Comparison of ENCODE assay signal across 15 cellular contexts in genomic region chr10:102813017-102813541, GRCh38. TPM values are rescaled to one million over a fixed set of nuclear protein-coding genes. Genes with fewer than 3 reads are reported as not detected.
A peak's percentile ranks its signal among the peaks of the same experiment; 100 is the strongest.
DNase-seq lines count a peak whose midpoint lies in the region; FAIRE-seq and TF ChIP-seq lines count a peak whose summit lies in the region.
"Had no signal": no experiment of that assay in that cellular context is flagged by ENCODE, and none has a peak within 500 bp of the region (broad histone marks: within the 10 kb centered on the region; RNA-seq: fewer than 3 reads in every experiment).

No MANE protein-coding gene starts in this region.

- BruUV-seq in endothelial cell of umbilical vein (replicated peaks; lab: Mats Ljungman, UMichigan) = no TSS peak

- TF ChIP-seq CTCF in CD14-positive monocyte (IDR thresholded peaks at IDR 0.05) = no peak
- TF ChIP-seq CTCF in Loucy (conservative IDR thresholded peaks at IDR 0.05; ENCODE audit: low read length) = no peak
- no peak for TF ChIP-seq CTCF in endothelial cell of umbilical vein (IDR thresholded peaks at IDR 0.05; ENCODE audit: extremely low read depth in 1 of 2, insufficient read depth in 1 of 2, low read depth in 1 of 2, low read length in 2 of 2)

- peak overlapping the region; percentile 67 for H3K4me2 ChIP-seq in Loucy (ENCODE audit: low read depth, low read length, poor library complexity, severe bottlenecking)
- H3K4me2 ChIP-seq in endothelial cell of umbilical vein (ENCODE audit: insufficient read depth, low read length) = no peak overlapping the region
- no peak overlapping the region for H3K4me2 ChIP-seq in Karpas-422 (ENCODE audit: low read depth, low read length, poor library complexity, severe bottlenecking)

- H4K20me1 ChIP-seq in Loucy (ENCODE audit: insufficient read depth, low read length, poor library complexity, severe bottlenecking) = no peaks in the 10 kb centered on the region
- H4K20me1 ChIP-seq in endothelial cell of umbilical vein (replicated peaks; ENCODE audit: control insufficient read depth, extremely low read depth, insufficient read depth, low read length) = no peaks in the 10 kb centered on the region
- H4K20me1 ChIP-seq in Karpas-422 (ENCODE audit: insufficient read depth, low read depth, low read length) = no peaks in the 10 kb centered on the region

- dilution Hi-C loops in endothelial cell of umbilical vein (cut with MboI; ENCODE audit: extremely low pct_ligation_motif_present, low sequenced_read_pairs) = no loop called here

- peaks cover 0 to 3% (median 0%) of the 10 kb centered on the region in 3 donors for H3K27me3 Mint-ChIP-seq in CD14-positive monocyte (ENCODE audit: low read depth in 3 of 3)

- H3K4me1 Mint-ChIP-seq in CD14-positive monocyte = peaks cover 73% of the 10 kb centered on the region

- POLR2A ChIA-PET in endothelial cell of umbilical vein (lab: Charles Lee) = no interaction called here

- no peaks in the 10 kb centered on the region for H3K9me3 Mint-ChIP-seq in CD14-positive monocyte

- H3K9me3 ChIP-seq in Loucy (ENCODE audit: insufficient read depth, low read depth, low read length) (no peaks in the 10 kb centered on the region), endothelial cell of umbilical vein (replicated peaks; ENCODE audit: control insufficient read depth, insufficient read depth, low read length) (no peaks in the 10 kb centered on the region), skeletal muscle tissue (ENCODE audit: control insufficient read depth in 3 of 3, low read length in 3 of 3) (no peaks in the 10 kb centered on the region), Karpas-422 (ENCODE audit: low read length) (no peaks in the 10 kb centered on the region)
- H3K9me3 ChIP-seq: SJSA1, uterus had no signal

- no peaks in the 10 kb centered on the region for H3K27me3 ChIP-seq in Loucy (ENCODE audit: insufficient read depth, low read length, poor library complexity, severe bottlenecking)
- H3K27me3 ChIP-seq in endothelial cell of umbilical vein (ENCODE audit: control insufficient read depth in 2 of 2, insufficient read depth in 2 of 2, low read length in 2 of 2) = no peaks in the 10 kb centered on the region
- H3K27me3 ChIP-seq in skeletal muscle tissue (ENCODE audit: control insufficient read depth in 3 of 3, insufficient read depth in 3 of 3, low read length in 3 of 3) = no peaks in the 10 kb centered on the region
- no peaks in the 10 kb centered on the region for H3K27me3 ChIP-seq in Karpas-422 (ENCODE audit: low read length)
- H3K27me3 ChIP-seq: SJSA1, uterus had no signal

- no peaks in the 10 kb centered on the region for H3K9me1 ChIP-seq in endothelial cell of umbilical vein (replicated peaks; ENCODE audit: control insufficient read depth, extremely low read depth, insufficient read depth, low read length)

- H3K79me2 ChIP-seq in Loucy (ENCODE audit: insufficient read depth, low read length) = no peaks in the 10 kb centered on the region
- H3K79me2 ChIP-seq in endothelial cell of umbilical vein (ENCODE audit: control insufficient read depth, insufficient read depth, low read length) = no peaks in the 10 kb centered on the region
- H3K79me2 ChIP-seq in Karpas-422 (ENCODE audit: low read length) = no peaks in the 10 kb centered on the region

- CTCF ChIA-PET in endothelial cell of umbilical vein (lab: Charles Lee) = interaction anchor here (1.0 to 3.6 kb wide), 3 partner anchors 10 to 69 kb away, joined by 4 to 15 read pairs (median 4); partner anchors contain the start of gene WBP1L

- peaks cover 46% of the 10 kb centered on the region; the same call in 1 of the 2 replicates for H3K36me3 ChIP-seq in Loucy (ENCODE audit: insufficient read depth, low read length)
- peaks cover 0 to 30% of the 10 kb centered on the region in 2 experiments for H3K36me3 ChIP-seq in endothelial cell of umbilical vein (ENCODE audit: control insufficient read depth in 2 of 2, extremely low read depth in 1 of 2, insufficient read depth in 2 of 2, low read length in 2 of 2)
- H3K36me3 ChIP-seq in skeletal muscle tissue (ENCODE audit: control insufficient read depth in 3 of 3, insufficient read depth in 3 of 3, low read length in 3 of 3) = peaks cover 44 to 49% (median 45%) of the 10 kb centered on the region in 3 donors
- H3K36me3 ChIP-seq in Karpas-422 (ENCODE audit: insufficient read depth, low read length) = 0 out of 2 replicates have a peak, but pooled peaks cover 6% of the 10 kb centered on the region
- H3K36me3 ChIP-seq: uterus had no signal

- peak overlapping the region; percentile 50 for H3K9ac ChIP-seq in Loucy (ENCODE audit: low read depth, low read length, poor library complexity, severe bottlenecking)
- H3K9ac ChIP-seq in endothelial cell of umbilical vein (replicated peaks; ENCODE audit: extremely low read depth, insufficient read depth, low read length) = no peak overlapping the region
- no peak overlapping the region for H3K9ac ChIP-seq in skeletal muscle tissue (ENCODE audit: low read depth in 1 of 3, low read length in 3 of 3)
- no peak overlapping the region for H3K9ac ChIP-seq in Karpas-422 (ENCODE audit: low read length)

- FAIRE-seq in endothelial cell of umbilical vein (lab: Jason Lieb, UNC) = no peak
- FAIRE-seq: HTR-8/SVneo had no signal

- H3F3A ChIP-seq in Loucy (ENCODE audit: low read depth) = no peaks in the 10 kb centered on the region; the same call in 1 of the 2 replicates

- intact Hi-C loops in CD14-positive monocyte (cut with micrococcal nuclease) (no loop called here), endothelial cell of umbilical vein (cut with micrococcal nuclease) (no loop called here)

- peak overlapping the region; percentile 19 for H3K4me3 ChIP-seq in Loucy (ENCODE audit: low read length, poor library complexity, severe bottlenecking)
- H3K4me3 ChIP-seq in endothelial cell of umbilical vein (replicated peaks in 1 of 3; ENCODE audit: insufficient read depth in 1 of 3, low read depth in 1 of 3, low read length in 3 of 3) = no peak overlapping the region
- H3K4me3 ChIP-seq in skeletal muscle tissue (ENCODE audit: low read length in 3 of 3) = no peak overlapping the region
- no peak overlapping the region for H3K4me3 ChIP-seq in Karpas-422 (ENCODE audit: low read length)
- H3K4me3 ChIP-seq: SJSA1, uterus had no signal

- no peak for TF ChIP-seq POLR2A in endothelial cell of umbilical vein (IDR thresholded peaks at IDR 0.05; ENCODE audit: low read depth, low read length)

- H3K27ac ChIP-seq in endothelial cell of umbilical vein (ENCODE audit: insufficient read depth, low read depth, low read length) (peak overlapping the region; percentile 99), skeletal muscle tissue (ENCODE audit: low read depth, low read length) (peak overlapping the region; percentile 90), Karpas-422 (ENCODE audit: low read length) (no peak overlapping the region)
- H3K27ac ChIP-seq: C4-2B, SJSA1 had no signal

- H3K36me3 Mint-ChIP-seq in CD14-positive monocyte = peaks cover 55 to 69% of the 10 kb centered on the region in 2 donors

- no peak overlapping the region for H3K4me3 Mint-ChIP-seq in CD14-positive monocyte

- H3K4me1 ChIP-seq in Loucy (ENCODE audit: insufficient read depth, low read length, poor library complexity, severe bottlenecking) (peaks cover 19% of the 10 kb centered on the region), endothelial cell of umbilical vein (ENCODE audit: control insufficient read depth, extremely low read depth, insufficient read depth, low read length) (peaks cover 42% of the 10 kb centered on the region), skeletal muscle tissue (ENCODE audit: control insufficient read depth in 3 of 3, insufficient read depth in 3 of 3, low read length in 3 of 3) (peaks cover 40 to 50% (median 47%) of the 10 kb centered on the region in 3 donors), Karpas-422 (ENCODE audit: low read length) (peaks cover 3% of the 10 kb centered on the region)

- peak overlapping the region; percentile 46 to 100 (median 95) for H3K27ac Mint-ChIP-seq in CD14-positive monocyte

- H3K9me2 ChIP-seq in Loucy (replicated peaks; ENCODE audit: low read depth, low read length) (no peaks in the 10 kb centered on the region), Karpas-422 (replicated peaks; ENCODE audit: insufficient read depth, low read length) (no peaks in the 10 kb centered on the region)

- DNase-seq in CD14-positive monocyte (ENCODE audit: low spot score) (no peak), endothelial cell of umbilical vein (ENCODE audit: low read depth, low spot score) (no peak), Karpas-422 (no peak), NCI-H187 treated with DMSO at 0.1 percent for 48 hours (lab: John Stamatoyannopoulos, UW) (no peak), activated gamma-delta T cell treated with Interleukin-2 at 50 U/mL for 16 hours (no peak)
- DNase-seq: amygdala, EL, NCI-H2171, uterus had no signal

- H2AFZ ChIP-seq in Loucy (ENCODE audit: low read length) (no peak overlapping the region), endothelial cell of umbilical vein (ENCODE audit: low read depth, low read length) (no peak overlapping the region), Karpas-422 (ENCODE audit: low read length) (no peak overlapping the region)

RNA-seq across cellular contexts. Expression of gene CYP17A1, which starts 24.1 kb away (rescaled TPM):
- polyA plus RNA-seq in CD14-positive monocyte (not detected), endothelial cell of umbilical vein (not detected in 2 replicates)
- total RNA-seq in endothelial cell of umbilical vein (not detected in 2 replicates), skeletal muscle tissue (not detected)
- not detected in 2 replicates for polyA plus RNA-seq in endothelial cell of umbilical vein (2011; cell fraction: cytosol; rRNA removed)
- polyA plus RNA-seq in endothelial cell of umbilical vein (2011; cell fraction: nucleus; rRNA removed) = not detected in 2 replicates
- polyA plus RNA-seq in endothelial cell of umbilical vein (2012) = not detected in 2 replicates
- polyA minus RNA-seq in endothelial cell of umbilical vein = not detected in 2 replicates
- not detected for polyA minus RNA-seq in endothelial cell of umbilical vein (2011; cell fraction: cytosol; rRNA and poly(A)+ RNA removed)
- polyA minus RNA-seq in endothelial cell of umbilical vein (2011; cell fraction: nucleus; rRNA and poly(A)+ RNA removed) = not detected in 2 replicates
- total RNA-seq in Karpas-422 (2014; rRNA removed; shearing (Covaris generic); ENCODE audit: low replicate concordance) = not detected in 2 replicates
- total RNA-seq: fibroblast of villous mesenchyme, SJSA1 had no signal

RNA-seq across cellular contexts. Expression of gene BORCS7, which starts 41.0 kb away (rescaled TPM):
- polyA plus RNA-seq in CD14-positive monocyte = 10 to 100 TPM; 49.8 to 51.9 TPM
- total RNA-seq in endothelial cell of umbilical vein = 16.2 and 16.9 TPM in 2 replicates
- polyA plus RNA-seq in endothelial cell of umbilical vein = 16.5 and 26.0 TPM in 2 replicates
- polyA plus RNA-seq in endothelial cell of umbilical vein (2011; cell fraction: cytosol; rRNA removed) = 31.4 and 33.6 TPM in 2 replicates
- 11.1 and 12.2 TPM in 2 replicates for polyA plus RNA-seq in endothelial cell of umbilical vein (2011; cell fraction: nucleus; rRNA removed)
- polyA plus RNA-seq in endothelial cell of umbilical vein (2012) = 21.4 and 21.8 TPM in 2 replicates
- polyA minus RNA-seq in endothelial cell of umbilical vein = 12.5 and 14.9 TPM in 2 replicates
- polyA minus RNA-seq in endothelial cell of umbilical vein (2011; cell fraction: cytosol; rRNA and poly(A)+ RNA removed) = 4.8 TPM
- polyA minus RNA-seq in endothelial cell of umbilical vein (2011; cell fraction: nucleus; rRNA and poly(A)+ RNA removed) = 8.4 and 9.4 TPM in 2 replicates
- 19.3 TPM for total RNA-seq in skeletal muscle tissue
- total RNA-seq in Karpas-422 (2014; rRNA removed; shearing (Covaris generic); ENCODE audit: low replicate concordance) = 9.5 and 17.7 TPM in 2 replicates

RNA-seq across cellular contexts. Expression of gene AS3MT, which starts 56.2 kb away (rescaled TPM):
- polyA plus RNA-seq in CD14-positive monocyte = under 1 TPM in 1 of 2 donors, not detected in 1; 0.09 TPM
- 0.95 TPM in 1 of 2 replicates, not detected in the other for total RNA-seq in endothelial cell of umbilical vein
- polyA plus RNA-seq in endothelial cell of umbilical vein = 0.72 and 1.0 TPM in 2 replicates
- polyA plus RNA-seq in endothelial cell of umbilical vein (2011; cell fraction: cytosol; rRNA removed) = 1.1 and 1.3 TPM in 2 replicates
- 0.78 and 1.8 TPM in 2 replicates for polyA plus RNA-seq in endothelial cell of umbilical vein (2011; cell fraction: nucleus; rRNA removed)
- 0.82 and 1.1 TPM in 2 replicates for polyA plus RNA-seq in endothelial cell of umbilical vein (2012)
- polyA minus RNA-seq in endothelial cell of umbilical vein = 0.72 and 1.4 TPM in 2 replicates
- not detected for polyA minus RNA-seq in endothelial cell of umbilical vein (2011; cell fraction: cytosol; rRNA and poly(A)+ RNA removed)
- polyA minus RNA-seq in endothelial cell of umbilical vein (2011; cell fraction: nucleus; rRNA and poly(A)+ RNA removed) = 0.34 and 0.58 TPM in 2 replicates
- total RNA-seq in skeletal muscle tissue = 6.8 TPM
- total RNA-seq in Karpas-422 (2014; rRNA removed; shearing (Covaris generic); ENCODE audit: low replicate concordance) = not detected in 2 replicates
